ENCODE assay signal across 10 cellular contexts in the genomic region with DNA sequence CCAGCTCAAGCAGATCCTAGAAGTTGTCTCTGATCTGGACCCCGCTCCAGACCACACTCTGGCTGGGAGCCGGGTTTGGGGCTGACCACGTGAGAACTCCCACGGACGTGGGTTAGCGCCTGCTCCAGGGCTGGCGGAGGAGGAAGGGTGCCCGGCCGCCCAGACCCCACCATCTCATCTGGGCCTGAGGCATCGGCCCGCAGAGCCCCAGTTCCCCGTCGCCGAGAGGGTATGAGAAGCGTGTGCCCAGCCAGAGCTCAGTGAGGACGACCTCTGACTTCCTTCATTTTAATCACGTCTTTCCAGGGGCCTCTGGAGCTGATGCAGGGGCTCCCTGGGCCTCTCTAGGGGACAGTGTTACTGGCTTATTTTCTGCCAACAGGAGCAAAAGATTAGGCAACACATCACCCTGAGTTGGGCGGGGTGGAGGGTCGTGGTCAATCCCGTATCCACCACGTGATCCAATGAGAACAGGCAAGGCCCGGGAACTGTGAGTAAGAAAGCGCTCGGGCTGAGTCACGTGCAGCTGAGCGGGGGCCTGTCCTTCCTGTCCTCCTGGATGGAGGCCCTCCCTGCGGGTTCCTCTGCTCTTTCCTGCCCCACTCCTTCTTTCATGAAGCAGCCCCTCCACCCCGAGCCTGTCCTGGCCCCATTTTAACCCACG.
DNase-seq lines count a peak whose midpoint lies in the region; ATAC-seq and TF ChIP-seq lines count a peak whose summit lies in the region.
"Had no signal": no experiment of that assay in that cellular context is flagged by ENCODE, and none has a peak within 500 bp of the region (broad histone marks: within the 10 kb centered on the region; RNA-seq: fewer than 3 reads in every experiment).

No MANE protein-coding gene starts in this region.

- peak; percentile 73 for DNase-seq in activated CD4-positive, alpha-beta T cell treated with anti-CD3 and anti-CD28 coated beads for 36 hours
- no peak for DNase-seq in activated CD4-positive, alpha-beta T cell treated with anti-CD3 and anti-CD28 coated beads, Interleukin-2, amount 50 U/mL, for 4 hours
- DNase-seq in NOMO-1 treated with dmso at 0.1 percent for 144 hours (lab: John Stamatoyannopoulos, UW; ENCODE audit: unreplicated experiment) (peak; percentile 39), cardiac fibroblast (ENCODE audit: low read depth in 2 of 2) (peak; percentile 93), skeletal muscle cell (ENCODE audit: low read depth) (peak; percentile 78), left colon (no peak), A673 (ENCODE audit: low spot score) (no peak)
- DNase-seq: mucosa of descending colon, NCI-H446 had no signal

- H3K27ac Mint-ChIP-seq in activated CD4-positive, alpha-beta T cell treated with anti-CD3 and anti-CD28 coated beads for 36 hours: no peak overlapping the region

- ATAC-seq in activated CD4-positive, alpha-beta T cell treated with anti-CD3 and anti-CD28 coated beads for 36 hours: peak; percentile 87
- ATAC-seq in left colon (no peak), GM18873 (IDR thresholded peaks at IDR 0.05; ENCODE audit: low FRiP score, unreplicated experiment) (no peak)
- ATAC-seq: mucosa of descending colon had no signal

- no TSS peak for BruUV-seq in A673 (replicated peaks; lab: Mats Ljungman, UMichigan)

- no peaks in the 10 kb centered on the region for H3K9me3 Mint-ChIP-seq in activated CD4-positive, alpha-beta T cell treated with anti-CD3 and anti-CD28 coated beads for 36 hours (ENCODE audit: low read depth)

- H3K36me3 ChIP-seq in A673 (ENCODE audit: insufficient read depth, low read length, poor library complexity, severe bottlenecking): no peaks in the 10 kb centered on the region

- no peaks in the 10 kb centered on the region for H3K9me3 ChIP-seq in A673 (ENCODE audit: low read depth, low read length, poor library complexity, severe bottlenecking)
- H3K9me3 ChIP-seq: mucosa of descending colon had no signal

- H3K4me3 ChIP-seq in cardiac fibroblast (replicated peaks in 1 of 2; ENCODE audit: low read depth in 2 of 2, low read length in 2 of 2) (no peak overlapping the region), skeletal muscle cell (ENCODE audit: low read depth, low read length) (no peak overlapping the region), A673 (ENCODE audit: low read depth, low read length, poor library complexity, severe bottlenecking) (no peak overlapping the region)
- H3K4me3 ChIP-seq: mucosa of descending colon had no signal

- H3K4me1 Mint-ChIP-seq in activated CD4-positive, alpha-beta T cell treated with anti-CD3 and anti-CD28 coated beads for 36 hours: peaks cover 3% of the 10 kb centered on the region

- CTCF ChIA-PET in activated CD4-positive, alpha-beta T cell treated with anti-CD3 and anti-CD28 coated beads for 36 hours (lab: Charles Lee): no interaction called here
- CTCF ChIA-PET in A673 (lab: Charles Lee): no interaction called here

- no peaks in the 10 kb centered on the region for H3K27me3 Mint-ChIP-seq in activated CD4-positive, alpha-beta T cell treated with anti-CD3 and anti-CD28 coated beads for 36 hours

- POLR2A ChIA-PET in activated CD4-positive, alpha-beta T cell treated with anti-CD3 and anti-CD28 coated beads for 36 hours (lab: Charles Lee): no interaction called here
- POLR2A ChIA-PET in A673 (lab: Charles Lee; ENCODE audit: low non-redundant PET): no interaction called here

- TF ChIP-seq CTCF in cardiac fibroblast (IDR thresholded peaks at IDR 0.05; ENCODE audit: low read depth, low read length): no peak
- TF ChIP-seq CTCF in A673 (conservative IDR thresholded peaks at IDR 0.05; ENCODE audit: low read depth, low read length): no peak

- no peaks in the 10 kb centered on the region for H3K27me3 ChIP-seq in A673 (replicated peaks; ENCODE audit: insufficient read depth, low read depth, low read length, poor library complexity)

- no peaks in the 10 kb centered on the region for H3K36me3 Mint-ChIP-seq in activated CD4-positive, alpha-beta T cell treated with anti-CD3 and anti-CD28 coated beads for 36 hours (ENCODE audit: low read depth)

- H3K27ac ChIP-seq in A673 (ENCODE audit: low read depth, low read length, poor library complexity, severe bottlenecking): no peak overlapping the region

- intact Hi-C loops in activated CD4-positive, alpha-beta T cell treated with anti-CD3 and anti-CD28 coated beads for 36 hours (cut with DNase I, micrococcal nuclease): loop anchor here in 1 of 2 experiments (5.0 kb wide), 1 partner anchor 44 kb away; no protein-coding TSS in a partner anchor
- intact Hi-C loops in left colon (cut with DNase I, micrococcal nuclease) (no loop called here), A673 (cut with micrococcal nuclease; ENCODE audit: unreplicated experiment) (no loop called here)

- H3K4me1 ChIP-seq in A673 (ENCODE audit: insufficient read depth, low read length, poor library complexity, severe bottlenecking): no peaks in the 10 kb centered on the region

- no peak overlapping the region for H3K4me3 Mint-ChIP-seq in activated CD4-positive, alpha-beta T cell treated with anti-CD3 and anti-CD28 coated beads for 36 hours

Comparison
In these comparisons a context has a peak if more than half of its experiments do, and no peak if none do; other contexts are left out.
1. DNase-seq: peak in activated CD4-positive, alpha-beta T cell treated with anti-CD3 and anti-CD28 coated beads for 36 hours (single experiment), NOMO-1 treated with dmso at 0.1 percent for 144 hours (single experiment), cardiac fibroblast (2 of 2) and skeletal muscle cell (single experiment); none in activated CD4-positive, alpha-beta T cell treated with anti-CD3 and anti-CD28 coated beads, Interleukin-2, amount 50 U/mL, for 4 hours (0 of 2), left colon (0 of 2) and A673 (single experiment).